ENCODE assay signal across 27 cellular contexts in the genomic region with DNA sequence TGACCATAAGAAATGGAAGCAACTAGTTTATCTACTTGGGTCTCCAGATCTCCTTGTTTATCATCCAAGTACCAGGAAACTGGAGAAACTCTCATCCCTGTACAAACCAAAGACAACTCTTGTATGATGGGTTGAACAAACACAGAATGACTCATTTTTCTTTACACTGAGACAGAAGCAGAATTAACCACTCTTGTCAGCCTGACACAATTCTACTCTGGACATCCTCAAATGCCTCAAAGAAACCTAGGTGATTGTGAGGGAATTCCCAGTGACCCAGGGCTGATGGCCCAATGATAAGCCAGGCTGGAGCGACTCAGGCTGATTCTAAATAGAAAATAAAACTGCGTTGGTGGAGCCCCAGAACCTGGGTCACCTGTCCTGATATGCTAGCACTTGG.
"Had no signal": no experiment of that assay in that cellular context is flagged by ENCODE, and none has a peak within 500 bp of the region (broad histone marks: within the 10 kb centered on the region; RNA-seq: fewer than 3 reads in every experiment).

No MANE protein-coding gene starts in this region.

- H3K27ac Mint-ChIP-seq: activated CD4-positive, alpha-beta memory T cell treated with anti-CD3 and anti-CD28 coated beads for 36 hours; activated naive CD4-positive, alpha-beta T cell treated with anti-CD3 and anti-CD28 coated beads for 36 hours; activated naive CD8-positive, alpha-beta T cell had no signal

- H3K4me1 ChIP-seq: SJCRH30 had no signal

- DNase-seq: activated CD4-positive, alpha-beta memory T cell treated with anti-CD3 and anti-CD28 coated beads for 36 hours; activated CD4-positive, alpha-beta T cell treated with anti-CD3 and anti-CD28 coated beads for 48 hours; activated CD8-positive, alpha-beta memory T cell treated with anti-CD3 and anti-CD28 coated beads for 24 hours; activated gamma-delta T cell; activated naive CD4-positive, alpha-beta T cell treated with anti-CD3 and anti-CD28 coated beads for 36 hours; activated T-cell treated with anti-CD3 and anti-CD28 coated beads, Interleukin-2, amount 50 U/mL, for 4 hours; anterior cingulate cortex; IMR-90; Kasumi-1; KBM-7; NCI-H1048; NCI-H146; NCI-H187 treated with DMSO at 0.1 percent for 48 hours; NCI-H2107; NCI-H345; NCI-H510A treated with DMSO at 0.1 percent for 48 hours; NCI-H69; NK-92 treated with Interleukin-12 subunit alpha and Interleukin-12 subunit beta, amount 100 ng/mL, for 24 hours; OCI-M1; RPMI8226; SJCRH30; SK-N-SH; T-helper 1 cell had no signal

- ATAC-seq: activated T-cell treated with anti-CD3 and anti-CD28 coated beads, Interleukin-2, amount 50 U/mL, for 4 hours; Panc1; Right ventricle myocardium inferior had no signal

- H3K27ac ChIP-seq: SJCRH30, VCaP had no signal

- H3K4me3 ChIP-seq: SJCRH30 had no signal

- H3K4me3 Mint-ChIP-seq: activated CD4-positive, alpha-beta memory T cell treated with anti-CD3 and anti-CD28 coated beads for 36 hours; activated naive CD4-positive, alpha-beta T cell treated with anti-CD3 and anti-CD28 coated beads for 36 hours; activated naive CD8-positive, alpha-beta T cell; activated T-cell treated with anti-CD3 and anti-CD28 coated beads, Interleukin-2, amount 50 U/mL, for 4 hours had no signal

- H3K9me3 Mint-ChIP-seq: activated T-cell treated with anti-CD3 and anti-CD28 coated beads, Interleukin-2, amount 50 U/mL, for 4 hours had no signal

- H3K9me3 ChIP-seq: SJCRH30, SK-N-SH had no signal

- H3K36me3 ChIP-seq: SJCRH30 had no signal

- H3K27me3 ChIP-seq: SJCRH30 had no signal

- H3K27me3 Mint-ChIP-seq: activated CD4-positive, alpha-beta memory T cell treated with anti-CD3 and anti-CD28 coated beads for 36 hours; activated naive CD8-positive, alpha-beta T cell had no signal
